16 cellular contexts compared by ENCODE assay signal in genomic region chr1:180931529-180931928, GRCh38. TPM values are rescaled to one million over a fixed set of nuclear protein-coding genes. Genes with fewer than 3 reads are reported as not detected.
DNase-seq lines count a peak whose midpoint lies in the region; ATAC-seq and TF ChIP-seq lines count a peak whose summit lies in the region.
"Had no signal": no experiment of that assay in that cellular context is flagged by ENCODE, and none has a peak within 500 bp of the region (broad histone marks: within the 10 kb centered on the region; RNA-seq: fewer than 3 reads in every experiment).

No MANE protein-coding gene starts in this region.

- H3K27me3 ChIP-seq in BLaER1 treated with 17β-estradiol and CSF1 and Interleukin-3, amounts not matched to agents 10 nM and 100 nM = peaks cover 0 to 24% (median 0%) of the 10 kb centered on the region in 11 experiments; a peak in 2 of 22 replicates

- H3K27me3 Mint-ChIP-seq in brain (peaks cover 2% of the 10 kb centered on the region), glutamatergic neuron (ENCODE audit: unreplicated experiment) (peaks cover 32% of the 10 kb centered on the region)
- H3K27me3 Mint-ChIP-seq in activated naive CD8-positive, alpha-beta T cell treated with anti-CD3 and anti-CD28 coated beads, Interleukin-2, amount 50 U/mL, for 24 hours = no peaks in the 10 kb centered on the region
- H3K27me3 Mint-ChIP-seq: CD4-positive, alpha-beta memory T cell had no signal

- DNase-seq in NB4 (ENCODE audit: low read depth) = peak; percentile 54
- DNase-seq in glutamatergic neuron = no peak
- no peak for DNase-seq in NCI-H2227 (lab: John Stamatoyannopoulos, UW; ENCODE audit: unreplicated experiment)
- DNase-seq in activated CD8-positive, alpha-beta memory T cell treated with anti-CD3 and anti-CD28 coated beads, Interleukin-2, amount 50 U/mL, for 48 hours = no peak
- DNase-seq in omental fat pad (ENCODE audit: low spot score) = no peak
- no peak for DNase-seq in activated naive CD8-positive, alpha-beta T cell treated with anti-CD3 and anti-CD28 coated beads, Interleukin-2, amount 50 U/mL, for 24 hours
- DNase-seq: ACHN; CD4-positive, alpha-beta memory T cell; DMS153; GDM1; H7; IMR-90 had no signal

- TF ChIP-seq POLR2A in NB4 (IDR thresholded peaks at IDR 0.05; ENCODE audit: extremely low read depth, insufficient read length) = no peak

- H3K36me3 Mint-ChIP-seq in brain (peaks cover 6% of the 10 kb centered on the region), glutamatergic neuron (ENCODE audit: unreplicated experiment) (no peaks in the 10 kb centered on the region)
- H3K36me3 Mint-ChIP-seq in activated naive CD8-positive, alpha-beta T cell treated with anti-CD3 and anti-CD28 coated beads, Interleukin-2, amount 50 U/mL, for 24 hours (ENCODE audit: low read depth) = no peaks in the 10 kb centered on the region
- H3K36me3 Mint-ChIP-seq: CD4-positive, alpha-beta memory T cell had no signal

- H3K9me3 Mint-ChIP-seq in brain = no peaks in the 10 kb centered on the region
- peaks cover 25% of the 10 kb centered on the region for H3K9me3 Mint-ChIP-seq in glutamatergic neuron (ENCODE audit: unreplicated experiment)
- no peaks in the 10 kb centered on the region for H3K9me3 Mint-ChIP-seq in activated naive CD8-positive, alpha-beta T cell treated with anti-CD3 and anti-CD28 coated beads, Interleukin-2, amount 50 U/mL, for 24 hours
- H3K9me3 Mint-ChIP-seq: CD4-positive, alpha-beta memory T cell; GM23338 had no signal

- H3K4me3 Mint-ChIP-seq in brain (no peak overlapping the region), glutamatergic neuron (ENCODE audit: unreplicated experiment) (peak overlapping the region; percentile 59)
- no peak overlapping the region for H3K4me3 Mint-ChIP-seq in activated naive CD8-positive, alpha-beta T cell treated with anti-CD3 and anti-CD28 coated beads, Interleukin-2, amount 50 U/mL, for 24 hours
- H3K4me3 Mint-ChIP-seq: CD4-positive, alpha-beta memory T cell; GM23338 had no signal

- H3K4me1 Mint-ChIP-seq in brain (peaks cover 67% of the 10 kb centered on the region), glutamatergic neuron (ENCODE audit: low read depth, unreplicated experiment) (peaks cover 60% of the 10 kb centered on the region)
- peaks cover 3% of the 10 kb centered on the region for H3K4me1 Mint-ChIP-seq in activated naive CD8-positive, alpha-beta T cell treated with anti-CD3 and anti-CD28 coated beads, Interleukin-2, amount 50 U/mL, for 24 hours

- peak overlapping the region; percentile 66 to 98 (median 94) for H3K4me2 ChIP-seq in BLaER1 treated with 17β-estradiol and CSF1 and Interleukin-3, amounts not matched to agents 10 nM and 100 nM
- H3K4me2 ChIP-seq: GM23338 had no signal

- H3K36me3 ChIP-seq in BLaER1 treated with 17β-estradiol and CSF1 and Interleukin-3, amounts not matched to agents 10 nM and 100 nM = no peaks in the 10 kb centered on the region

- peak overlapping the region in 7 of 11 experiments; percentile 27 to 84 (median 73); a peak in 14 of 22 replicates for H3K27ac ChIP-seq in BLaER1 treated with 17β-estradiol and CSF1 and Interleukin-3, amounts not matched to agents 10 nM and 100 nM
- H3K27ac ChIP-seq: C4-2B had no signal

- peaks cover 92 to 100% (median 100%) of the 10 kb centered on the region in 10 experiments for H3K4me1 ChIP-seq in BLaER1 treated with 17β-estradiol and CSF1 and Interleukin-3, amounts not matched to agents 10 nM and 100 nM

- no peak for ATAC-seq in omental fat pad (ENCODE audit: low FRiP score)
- no peak for ATAC-seq in activated naive CD8-positive, alpha-beta T cell treated with anti-CD3 and anti-CD28 coated beads, Interleukin-2, amount 50 U/mL, for 24 hours
- ATAC-seq: GM23338 had no signal

- H3K27ac Mint-ChIP-seq in brain (peak overlapping the region; percentile 48 to 99 (median 94)), glutamatergic neuron (ENCODE audit: unreplicated experiment) (peak overlapping the region; percentile 97)
- no peak overlapping the region for H3K27ac Mint-ChIP-seq in activated naive CD8-positive, alpha-beta T cell treated with anti-CD3 and anti-CD28 coated beads, Interleukin-2, amount 50 U/mL, for 24 hours
- H3K27ac Mint-ChIP-seq: CD4-positive, alpha-beta memory T cell; GM23338 had no signal

- H3K9ac ChIP-seq in BLaER1 treated with 17β-estradiol and CSF1 and Interleukin-3, amounts not matched to agents 10 nM and 100 nM = peak overlapping the region in 8 of 11 experiments; percentile 1 to 78 (median 52); a peak in 11 of 22 replicates

- H4K20me1 ChIP-seq in BLaER1 treated with 17β-estradiol and CSF1 and Interleukin-3, amounts not matched to agents 10 nM and 100 nM = peaks cover 0 to 27% (median 5%) of the 10 kb centered on the region in 11 experiments; a peak in 7 of 22 replicates

- 0 out of 20 replicates have a peak overlapping the region, but pooled peaks of 1 of the 10 experiments have one; percentile 10 for H3K4me3 ChIP-seq in BLaER1 treated with 17β-estradiol and CSF1 and Interleukin-3, amounts not matched to agents 10 nM and 100 nM
- H3K4me3 ChIP-seq in NB4 (ENCODE audit: low read depth, low read length) = no peak overlapping the region
- H3K4me3 ChIP-seq: GM23338 had no signal

- TF ChIP-seq CTCF in NB4 (IDR thresholded peaks at IDR 0.05; ENCODE audit: low read depth, low read length) = no peak
- TF ChIP-seq CTCF in brain (conservative IDR thresholded peaks at IDR 0.05) = no peak
- TF ChIP-seq CTCF in glutamatergic neuron (IDR thresholded peaks at IDR 0.05; ENCODE audit: partially characterized antibody, unreplicated experiment) = no peak
- TF ChIP-seq CTCF in omental fat pad (IDR thresholded peaks at IDR 0.05) = no peak

- no peaks in the 10 kb centered on the region for H3K9me3 ChIP-seq in BLaER1 treated with 17β-estradiol and CSF1 and Interleukin-3, amounts not matched to agents 10 nM and 100 nM (replicated peaks in 1 of 11)

RNA-seq across cellular contexts. Expression of gene KIAA1614, which starts 18.8 kb away (rescaled TPM):
- polyA plus RNA-seq in brain (ENCODE audit: insufficient read depth, low read depth, low replicate concordance) = 8.3 TPM
- total RNA-seq in glutamatergic neuron (ENCODE audit: unreplicated experiment) (4.1 TPM), omental fat pad (1 to 10 TPM; 2.5 to 7.7 (median 5.1) TPM)
- polyA plus RNA-seq: CD4-positive, alpha-beta memory T cell had no signal
